8 cellular contexts compared by ENCODE assay signal in genomic region chr20:34110025-34111013, GRCh38. TPM values are rescaled to one million over a fixed set of nuclear protein-coding genes. Genes with fewer than 3 reads are reported as not detected.
DNase-seq lines count a peak whose midpoint lies in the region; ATAC-seq and TF ChIP-seq lines count a peak whose summit lies in the region.

No MANE protein-coding gene starts in this region.

- H3K27me3 Mint-ChIP-seq in chondrocyte (ENCODE audit: low read depth), result no peaks in the 10 kb centered on the region

- peaks cover 50% of the 10 kb centered on the region for H3K36me3 ChIP-seq in BLaER1

- peaks cover 20% of the 10 kb centered on the region for H3K36me3 Mint-ChIP-seq in chondrocyte (ENCODE audit: low read depth)

- peak overlapping the region; percentile 99 for H3K27ac Mint-ChIP-seq in chondrocyte (ENCODE audit: unreplicated experiment)

- H3K4me3 ChIP-seq in BLaER1, result peak overlapping the region; percentile 93

- TF ChIP-seq CTCF in chondrocyte (IDR thresholded peaks at IDR 0.05), result peak; percentile 62

- H3K9me3 ChIP-seq in BLaER1, result no peaks in the 10 kb centered on the region

- peak overlapping the region; percentile 99 for H3K27ac ChIP-seq in BLaER1

- no peaks in the 10 kb centered on the region for H3K9me3 Mint-ChIP-seq in chondrocyte (ENCODE audit: low read depth)

- H3K4me2 ChIP-seq in BLaER1, result peak overlapping the region; percentile 84

- no peaks in the 10 kb centered on the region for H3K27me3 ChIP-seq in BLaER1

- peak overlapping the region; percentile 96 for H3K4me3 Mint-ChIP-seq in chondrocyte (ENCODE audit: unreplicated experiment)

- peaks cover 43% of the 10 kb centered on the region for H3K4me1 ChIP-seq in BLaER1

- DNase-seq in LHCN-M2 (ENCODE audit: low read depth), result peak; percentile 5
- no peak for DNase-seq in chondrocyte (ENCODE audit: low spot score)
- peak; percentile 4 for DNase-seq in myocyte (ENCODE audit: low read depth)
- DNase-seq in dedifferentiated amniotic fluid mesenchymal stem cell (ENCODE audit: extremely low spot score), result no peak
- DNase-seq in sciatic nerve (ENCODE audit: low spot score), result no peak
- no peak for DNase-seq in hippocampal formation (lab: John Stamatoyannopoulos, UW)

- H4K20me1 ChIP-seq in BLaER1, result peaks cover 63% of the 10 kb centered on the region

- peak overlapping the region; percentile 98 for H3K9ac ChIP-seq in BLaER1

- H3K4me1 Mint-ChIP-seq in chondrocyte (ENCODE audit: low read depth), result peaks cover 66% of the 10 kb centered on the region

- intact Hi-C loops in sciatic nerve (cut with DNase I), result no loop called here

- no peak for ATAC-seq in sciatic nerve
- ATAC-seq in HG02870 (IDR thresholded peaks at IDR 0.05; ENCODE audit: unreplicated experiment), result no peak

RNA-seq across cellular contexts. Expression of gene EIF2S2, which starts 1.7 kb away (rescaled TPM):
- total RNA-seq in LHCN-M2 (2014; rRNA removed) (73.9 and 83.6 TPM in 2 replicates), chondrocyte (49.4 to 152 TPM (median 148 TPM) in 3 replicates), myocyte (71.0 and 75.1 TPM in 2 replicates), sciatic nerve (44.8 TPM)
- 51.0 TPM for polyA plus RNA-seq in LHCN-M2 (2012)
- polyA plus RNA-seq in myocyte (2012), result 69.2 TPM

Comparison
In these comparisons a context has a peak if more than half of its experiments do, and no peak if none do; other contexts are left out.
1. DNase-seq: peak in LHCN-M2 (single experiment) and myocyte (single experiment); none in chondrocyte (single experiment), dedifferentiated amniotic fluid mesenchymal stem cell (single experiment), sciatic nerve (single experiment) and hippocampal formation (0 of 2).